Comparison of ENCODE assay signal across 24 cellular contexts in genomic region chr14:97916669-97917068, GRCh38.
"Had no signal": no experiment of that assay in that cellular context is flagged by ENCODE, and none has a peak within 500 bp of the region (broad histone marks: within the 10 kb centered on the region; RNA-seq: fewer than 3 reads in every experiment).

No MANE protein-coding gene starts in this region.

- H3K4me2 ChIP-seq: PC-9 had no signal

- H3K36me3 ChIP-seq: cardiac muscle cell had no signal

- H3K4me3 Mint-ChIP-seq: activated CD8-positive, alpha-beta T cell treated with anti-CD3 and anti-CD28 coated beads for 36 hours; activated naive CD4-positive, alpha-beta T cell treated with anti-CD3 and anti-CD28 coated beads, Interleukin-2, amount 50 U/mL, for 24 hours; activated naive CD8-positive, alpha-beta T cell treated with anti-CD3 and anti-CD28 coated beads, Interleukin-2, amount 50 U/mL, for 24 hours; activated T-helper 1 cell treated with anti-CD3 and anti-CD28 coated beads, Interleukin-12 subunit alpha, Interleukin-12 subunit beta, Interleukin-2, Interleukin-4 antibody, amounts not matched to agents 30 ng/mL and 10 ng/mL and 1 ng/mL, durations not matched to agents 14 hours and 24 hours and 36 hours; brain; T-helper 17 cell had no signal

- DNase-seq: activated CD4-positive, alpha-beta T cell treated with anti-CD3 and anti-CD28 coated beads, Interleukin-2, amount 50 U/mL, for 1 hour; activated CD4-positive, CD25-positive, alpha-beta regulatory T cell; activated CD8-positive, alpha-beta memory T cell treated with anti-CD3 and anti-CD28 coated beads, Interleukin-2, amount 50 U/mL, for 4 hours; activated effector memory CD4-positive, alpha-beta T cell treated with Interleukin-2 at 50 U/mL for 16 hours; activated naive CD8-positive, alpha-beta T cell treated with anti-CD3 and anti-CD28 coated beads, Interleukin-2, amount 50 U/mL, for 24 hours; activated T-cell treated with anti-CD3 and anti-CD28 coated beads, Interleukin-2, amount 50 U/mL, for 1 hour; amniotic stem cell; Karpas-422; NCI-H1048; NCI-H146; NCI-H187 treated with DMSO at 0.1 percent for 48 hours; NCI-H2081 treated with DMSO at 0.1 percent for 48 hours; NCI-H446; NCI-H524; PC-9; SIG-M5; T-helper 17 cell; T-helper 9 cell had no signal

- H3K4me3 ChIP-seq: cardiac muscle cell, K562, PC-9 had no signal

- H2AFZ ChIP-seq: PC-9 had no signal

- H3K9me3 Mint-ChIP-seq: activated naive CD4-positive, alpha-beta T cell treated with anti-CD3 and anti-CD28 coated beads, Interleukin-2, amount 50 U/mL, for 24 hours; activated naive CD8-positive, alpha-beta T cell treated with anti-CD3 and anti-CD28 coated beads, Interleukin-2, amount 50 U/mL, for 24 hours; activated T-helper 1 cell treated with anti-CD3 and anti-CD28 coated beads, Interleukin-12 subunit alpha, Interleukin-12 subunit beta, Interleukin-2, Interleukin-4 antibody, amounts not matched to agents 30 ng/mL and 10 ng/mL and 1 ng/mL, durations not matched to agents 14 hours and 24 hours and 36 hours; brain had no signal

- H3K27ac Mint-ChIP-seq: activated CD8-positive, alpha-beta T cell treated with anti-CD3 and anti-CD28 coated beads for 36 hours; activated T-helper 1 cell treated with anti-CD3 and anti-CD28 coated beads, Interleukin-12 subunit alpha, Interleukin-12 subunit beta, Interleukin-2, Interleukin-4 antibody, amounts not matched to agents 30 ng/mL and 10 ng/mL and 1 ng/mL, durations not matched to agents 14 hours and 24 hours and 36 hours; brain; T-helper 17 cell had no signal

- H3K27me3 Mint-ChIP-seq: activated CD8-positive, alpha-beta T cell treated with anti-CD3 and anti-CD28 coated beads for 36 hours; activated naive CD4-positive, alpha-beta T cell treated with anti-CD3 and anti-CD28 coated beads, Interleukin-2, amount 50 U/mL, for 24 hours; activated naive CD8-positive, alpha-beta T cell treated with anti-CD3 and anti-CD28 coated beads, Interleukin-2, amount 50 U/mL, for 24 hours had no signal

- H3K36me3 Mint-ChIP-seq: activated naive CD4-positive, alpha-beta T cell treated with anti-CD3 and anti-CD28 coated beads, Interleukin-2, amount 50 U/mL, for 24 hours; brain had no signal

- ATAC-seq: K562, T-helper 17 cell had no signal

- H3K27ac ChIP-seq: cardiac muscle cell, PC-9 had no signal
